ENCODE assay signal across 1 cellular context in the genomic region with DNA sequence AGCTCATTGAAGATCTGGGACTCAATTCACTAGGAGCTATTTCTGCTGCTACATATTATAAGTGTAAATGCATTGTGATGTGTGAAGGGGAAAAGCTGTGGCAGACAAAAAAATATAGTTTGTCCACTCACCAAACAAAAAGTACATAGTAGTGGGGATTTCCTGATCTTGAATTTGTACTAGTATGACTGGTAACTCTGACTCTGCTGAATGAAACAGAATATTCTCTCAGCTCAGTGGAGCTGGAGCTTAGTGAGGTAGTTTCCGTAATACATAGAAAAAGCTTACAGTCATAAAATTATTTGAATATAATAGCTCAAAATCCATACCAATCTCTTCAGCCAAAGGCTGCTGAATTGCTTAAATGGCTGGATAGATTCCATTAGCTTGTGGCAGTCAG.
TF ChIP-seq lines count a peak whose summit lies in the region.

No MANE protein-coding gene starts in this region.

TF ChIP-seq in GM12878, 131 proteins besides CTCF, POLR2A, EP300 and RAD21 (continued from another document):
- TF ChIP-seq, protein P1, sequence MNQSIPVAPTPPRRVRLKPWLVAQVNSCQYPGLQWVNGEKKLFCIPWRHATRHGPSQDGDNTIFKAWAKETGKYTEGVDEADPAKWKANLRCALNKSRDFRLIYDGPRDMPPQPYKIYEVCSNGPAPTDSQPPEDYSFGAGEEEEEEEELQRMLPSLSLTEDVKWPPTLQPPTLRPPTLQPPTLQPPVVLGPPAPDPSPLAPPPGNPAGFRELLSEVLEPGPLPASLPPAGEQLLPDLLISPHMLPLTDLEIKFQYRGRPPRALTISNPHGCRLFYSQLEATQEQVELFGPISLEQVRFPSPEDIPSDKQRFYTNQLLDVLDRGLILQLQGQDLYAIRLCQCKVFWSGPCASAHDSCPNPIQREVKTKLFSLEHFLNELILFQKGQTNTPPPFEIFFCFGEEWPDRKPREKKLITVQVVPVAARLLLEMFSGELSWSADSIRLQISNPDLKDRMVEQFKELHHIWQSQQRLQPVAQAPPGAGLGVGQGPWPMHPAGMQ (IDR thresholded peaks at IDR 0.05; ENCODE audit: borderline replicate concordance) = no peak
- TF ChIP-seq, protein P2, sequence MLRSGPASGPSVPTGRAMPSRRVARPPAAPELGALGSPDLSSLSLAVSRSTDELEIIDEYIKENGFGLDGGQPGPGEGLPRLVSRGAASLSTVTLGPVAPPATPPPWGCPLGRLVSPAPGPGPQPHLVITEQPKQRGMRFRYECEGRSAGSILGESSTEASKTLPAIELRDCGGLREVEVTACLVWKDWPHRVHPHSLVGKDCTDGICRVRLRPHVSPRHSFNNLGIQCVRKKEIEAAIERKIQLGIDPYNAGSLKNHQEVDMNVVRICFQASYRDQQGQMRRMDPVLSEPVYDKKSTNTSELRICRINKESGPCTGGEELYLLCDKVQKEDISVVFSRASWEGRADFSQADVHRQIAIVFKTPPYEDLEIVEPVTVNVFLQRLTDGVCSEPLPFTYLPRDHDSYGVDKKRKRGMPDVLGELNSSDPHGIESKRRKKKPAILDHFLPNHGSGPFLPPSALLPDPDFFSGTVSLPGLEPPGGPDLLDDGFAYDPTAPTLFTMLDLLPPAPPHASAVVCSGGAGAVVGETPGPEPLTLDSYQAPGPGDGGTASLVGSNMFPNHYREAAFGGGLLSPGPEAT (IDR thresholded peaks at IDR 0.05; ENCODE audit: low read depth) = peak; percentile 49; the same call in 1 of the 2 replicates
- 0 out of 2 replicates have a peak, but pooled peaks have one; percentile 40 for TF ChIP-seq STAT3 (IDR thresholded peaks at IDR 0.05; ENCODE audit: low read depth, low read length)
- TF ChIP-seq BHLHE40 (IDR thresholded peaks at IDR 0.05; ENCODE audit: borderline replicate concordance in 1 of 2, low read depth in 2 of 2, low read length in 1 of 2) = no peak
- no peak for TF ChIP-seq WRNIP1 (IDR thresholded peaks at IDR 0.05; ENCODE audit: borderline replicate concordance, low read depth, low read length)
- no peak for TF ChIP-seq BMI1 (IDR thresholded peaks at IDR 0.05; ENCODE audit: borderline replicate concordance)
